ENCODE assay signal across 16 cellular contexts in the genomic region with DNA sequence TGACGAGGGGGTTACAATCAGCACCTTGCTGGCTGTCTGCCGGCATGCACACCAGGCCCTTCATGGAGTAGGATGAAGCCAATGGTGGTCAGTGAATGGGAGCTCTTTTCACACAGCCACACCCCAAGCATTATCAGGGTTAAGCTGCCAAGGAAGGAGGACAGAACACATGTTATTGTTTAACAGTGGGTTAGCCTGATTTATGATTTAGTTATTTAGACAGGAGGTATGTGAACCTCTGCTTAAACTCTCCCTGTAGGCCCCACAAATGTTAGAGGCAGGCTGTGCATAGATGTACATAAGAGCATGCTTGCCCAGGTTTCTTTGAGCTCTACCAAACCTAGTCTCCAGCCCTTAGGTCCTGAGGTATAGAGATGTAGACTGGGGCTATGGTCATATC.
"Had no signal": no experiment of that assay in that cellular context is flagged by ENCODE, and none has a peak within 500 bp of the region (broad histone marks: within the 10 kb centered on the region; RNA-seq: fewer than 3 reads in every experiment).

No MANE protein-coding gene starts in this region.

- H3K4me3 ChIP-seq: coronary artery, esophagus squamous epithelium, left lung, lung, ovary, prostate gland, right atrium auricular region, spleen, testis had no signal

- ATAC-seq: left lung, natural killer cell had no signal

- H3K27me3 ChIP-seq: esophagus squamous epithelium, ovary, right atrium auricular region, testis had no signal

- H3K4me1 ChIP-seq: left lung, right atrium auricular region, spleen, testis had no signal

- DNase-seq: activated T-cell treated with anti-CD3 and anti-CD28 coated beads, Interleukin-2, amount 50 U/mL, for 1 hour; esophagus squamous epithelium; foreskin fibroblast; left lung; midbrain; natural killer cell; ovary; spleen; stimulated activated CD4-positive, alpha-beta T cell treated with anti-CD3 and anti-CD28 coated beads, Interleukin-4, amount 100 ng/mL, for 1 hour; stimulated activated naive CD4-positive, alpha-beta T cell; T-helper 9 cell; testis had no signal

- H3K9me3 ChIP-seq: esophagus squamous epithelium, left lung, ovary, prostate gland, spleen, testis had no signal

- H3K27ac ChIP-seq: coronary artery, esophagus squamous epithelium, left lung, ovary, prostate gland, right atrium auricular region, spleen, testis had no signal

- H3K36me3 ChIP-seq: esophagus squamous epithelium, left lung, ovary, prostate gland, right atrium auricular region, spleen had no signal
